Comparison of ENCODE assay signal across 1 cellular context in the genomic region with DNA sequence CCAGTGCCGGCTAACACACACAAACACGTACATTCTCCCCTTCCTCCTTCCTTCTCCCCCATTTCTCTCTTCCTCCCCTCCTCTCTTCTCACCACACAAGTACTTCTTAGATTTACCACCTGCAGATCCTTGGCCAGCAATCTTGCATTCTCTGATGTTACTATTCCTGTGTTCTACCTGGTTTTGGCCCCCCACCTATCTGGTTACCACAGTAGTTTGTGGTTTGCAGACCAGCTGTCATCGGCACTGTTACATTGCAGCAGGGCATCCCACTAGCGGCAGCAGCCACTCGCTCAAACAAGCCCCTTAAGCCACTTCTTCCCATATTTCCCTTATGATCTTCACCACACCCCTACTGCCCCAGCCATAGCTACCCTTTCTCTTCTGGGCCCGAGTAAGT.
TF ChIP-seq lines count a peak whose summit lies in the region.

No MANE protein-coding gene starts in this region.

TF ChIP-seq in HCT116, 20 proteins besides CTCF, POLR2A, EP300 and RAD21:
- TF ChIP-seq ELF1 (IDR thresholded peaks at IDR 0.05; ENCODE audit: borderline replicate concordance, low read depth): no peak
